Comparison of ENCODE assay signal across 12 cellular contexts in the genomic region with DNA sequence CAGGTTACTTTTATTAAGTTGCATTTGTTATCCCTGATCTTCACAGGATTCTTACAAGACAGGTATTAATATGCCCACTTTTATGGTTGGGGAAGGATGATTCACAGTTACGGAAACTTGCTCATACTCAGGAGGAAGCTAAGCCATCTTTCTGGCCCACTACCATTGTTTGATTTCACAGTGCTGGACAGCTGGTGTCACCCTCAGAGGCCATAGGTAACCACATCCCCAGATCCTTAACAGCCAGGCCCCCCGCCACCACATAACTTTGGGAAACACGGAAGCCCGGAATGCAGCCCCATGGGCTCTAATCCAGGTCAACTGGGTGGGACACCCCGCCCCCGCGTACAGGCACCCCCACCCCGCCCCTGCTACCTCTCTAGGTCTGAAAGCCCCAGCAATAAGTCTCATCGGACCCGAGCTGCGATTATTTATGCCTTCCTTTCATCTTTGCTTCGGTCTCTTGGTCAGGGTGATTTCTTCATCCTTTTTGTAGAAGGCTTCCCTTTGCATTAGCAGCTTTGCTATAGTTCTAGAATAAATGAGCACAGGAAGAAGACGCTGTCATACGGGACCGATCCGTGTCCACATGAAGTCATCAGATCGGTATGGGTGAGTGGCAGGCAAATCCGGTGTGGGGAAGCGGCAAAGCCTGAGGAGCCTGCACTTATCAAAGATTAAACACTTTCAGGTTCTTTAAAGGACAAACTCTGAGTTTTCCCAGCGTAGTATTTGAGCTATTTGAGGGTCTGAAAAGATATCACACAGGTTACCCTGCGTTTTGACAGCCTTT.
DNase-seq lines count a peak whose midpoint lies in the region; TF ChIP-seq lines count a peak whose summit lies in the region.
"Had no signal": no experiment of that assay in that cellular context is flagged by ENCODE, and none has a peak within 500 bp of the region (broad histone marks: within the 10 kb centered on the region; RNA-seq: fewer than 3 reads in every experiment).

No MANE protein-coding gene starts in this region.

- DNase-seq in HCEC 1CT (peak; percentile 12), hepatic stellate cell (ENCODE audit: low spot score) (peak; percentile 19), GM10266 (ENCODE audit: extremely low spot score) (no peak), COLO829 (ENCODE audit: low spot score) (no peak), SHP77 treated with DMSO at 0.1 percent for 48 hours (lab: John Stamatoyannopoulos, UW) (no peak)
- DNase-seq: activated naive CD8-positive, alpha-beta T cell treated with anti-CD3 and anti-CD28 coated beads, Interleukin-2, amount 10 ng/mL, durations not matched to agents 7 days and 5 days; effector memory CD8-positive, alpha-beta T cell; natural killer cell; NCI-H1092 treated with DMSO at 0.1 percent for 48 hours; T-helper 1 cell had no signal

- peaks cover 0 to 2% (median 0%) of the 10 kb centered on the region in 5 donors for H3K9me3 ChIP-seq in subcutaneous abdominal adipose tissue (ENCODE audit: control insufficient read depth in 5 of 5, low read length in 5 of 5)

- peak overlapping the region in 1 of 5 donors; percentile 9 for H3K4me3 ChIP-seq in subcutaneous abdominal adipose tissue (ENCODE audit: low read depth in 1 of 5, low read length in 5 of 5)

- H3K9ac ChIP-seq in subcutaneous abdominal adipose tissue (ENCODE audit: low read length in 5 of 5), result peak overlapping the region in 1 of 5 donors; percentile 4

- H3K4me1 ChIP-seq in subcutaneous abdominal adipose tissue (ENCODE audit: control insufficient read depth in 5 of 5, insufficient read depth in 5 of 5, low read length in 5 of 5), result peaks cover 0 to 29% (median 21%) of the 10 kb centered on the region in 5 donors

- peaks cover 0 to 8% (median 0%) of the 10 kb centered on the region in 5 donors for H3K27me3 ChIP-seq in subcutaneous abdominal adipose tissue (ENCODE audit: control insufficient read depth in 5 of 5, insufficient read depth in 4 of 5, low read length in 5 of 5)

- H3K36me3 ChIP-seq in subcutaneous abdominal adipose tissue (ENCODE audit: control insufficient read depth in 5 of 5, insufficient read depth in 5 of 5, low read length in 5 of 5), result no peaks in the 10 kb centered on the region

- H3K27ac ChIP-seq in VCaP (peak overlapping the region; percentile 65), subcutaneous abdominal adipose tissue (ENCODE audit: low read depth, low read length) (peak overlapping the region; percentile 28)

- TF ChIP-seq CTCF in VCaP (conservative IDR thresholded peaks at IDR 0.05) (no peak), GM10266 (IDR thresholded peaks at IDR 0.05; ENCODE audit: control insufficient read depth, insufficient read depth, low read depth, missing control alignments) (no peak)

Comparison
In these comparisons a context has a peak if more than half of its experiments do, and no peak if none do; other contexts are left out.
1. DNase-seq: peak in HCEC 1CT (single experiment) and hepatic stellate cell (single experiment); none in GM10266 (single experiment), COLO829 (single experiment) and SHP77 treated with DMSO at 0.1 percent for 48 hours (single experiment).